In genomic region chr20:34516874-34517542, GRCh38 we compare ENCODE assay signal across 8 cellular contexts. TPM values are rescaled to one million over a fixed set of nuclear protein-coding genes. Genes with fewer than 3 reads are reported as not detected.
DNase-seq lines count a peak whose midpoint lies in the region; ATAC-seq and TF ChIP-seq lines count a peak whose summit lies in the region.

No MANE protein-coding gene starts in this region.

- DNase-seq in SW 1271 (lab: John Stamatoyannopoulos, UW) (peak; percentile 73 to 90), dorsolateral prefrontal cortex (peak in 6 of 10 donors; percentile 30 to 72 (median 54)), pons (ENCODE audit: low spot score) (no peak), NCI-H510A treated with DMSO at 0.1 percent for 48 hours (lab: John Stamatoyannopoulos, UW) (no peak)

- ATAC-seq in HG03095 (IDR thresholded peaks at IDR 0.05; ENCODE audit: unreplicated experiment): peak; percentile 12

- H3K4me3 ChIP-seq in GM12875 (ENCODE audit: low read depth, low read length) (peak overlapping the region; percentile 66), dorsolateral prefrontal cortex (peak overlapping the region; percentile 69 to 99 (median 89)), mesodermal cell (ENCODE audit: extremely low read depth, insufficient read depth, low read length, poor library complexity, severe bottlenecking) (peak overlapping the region; percentile 84)

- 0 to 2% methylated on average over 8 to 9 of the region's 12 CpGs for WGBS in mesodermal cell (ENCODE audit: insufficient coverage in 2 of 2), 2 experiments

- H3K36me3 ChIP-seq in mesodermal cell (ENCODE audit: control insufficient read depth, insufficient read depth, low read length): peaks cover 49% of the 10 kb centered on the region

- H3K27ac ChIP-seq in dorsolateral prefrontal cortex (peak overlapping the region; percentile 68 to 99 (median 98)), mesodermal cell (ENCODE audit: low read depth, low read length, severe bottlenecking) (peak overlapping the region; percentile 93), temporal lobe (ENCODE audit: low read depth, low read length) (peak overlapping the region; percentile 92)

- no peak for TF ChIP-seq CTCF in GM12875 (IDR thresholded peaks at IDR 0.05; ENCODE audit: borderline replicate concordance, insufficient read depth, low read depth, low read length)
- no peak for TF ChIP-seq CTCF in dorsolateral prefrontal cortex (IDR thresholded peaks at IDR 0.05 in 54 of 56, conservative IDR thresholded peaks at IDR 0.05 in 2 of 56; ENCODE audit: low read depth in 1 of 56, partially characterized antibody in 56 of 56)

- intact Hi-C loops in dorsolateral prefrontal cortex (cut with DNase I): loop anchor here in 1 of 2 donors (2.0 to 5.0 kb wide), 2 partner anchors 155 to 214 kb away; partner anchors contain the start of genes AHCY and ITCH

- peaks cover 7% of the 10 kb centered on the region for H3K4me1 ChIP-seq in mesodermal cell (ENCODE audit: control insufficient read depth, insufficient read depth, low read length, poor library complexity, severe bottlenecking)

- H3K9me3 ChIP-seq in mesodermal cell (ENCODE audit: control insufficient read depth, low read length): no peaks in the 10 kb centered on the region

- no peaks in the 10 kb centered on the region for H3K27me3 ChIP-seq in dorsolateral prefrontal cortex

RNA-seq across cellular contexts. Expression of gene DYNLRB1, which starts 0.8 kb away (rescaled TPM):
- total RNA-seq in dorsolateral prefrontal cortex: 100 to 1,000 TPM; 153 to 387 (median 261) TPM
- 234 TPM for polyA plus RNA-seq in mesodermal cell (2013, experiment 1 of 2)
- polyA plus RNA-seq in mesodermal cell (2013, experiment 2 of 2): 218 TPM
- total RNA-seq in temporal lobe: 28.0 TPM

RNA-seq across cellular contexts. Expression of gene MAP1LC3A, which starts 41.5 kb away (rescaled TPM):
- total RNA-seq in dorsolateral prefrontal cortex (100 to 1,000 TPM in 118 of 120 experiments, 10 to 100 TPM in 2; 86.9 to 270 (median 160) TPM), temporal lobe (49.2 TPM)
- polyA plus RNA-seq in mesodermal cell (2013, experiment 1 of 2): 51.3 TPM
- polyA plus RNA-seq in mesodermal cell (2013, experiment 2 of 2): 41.9 TPM

Comparison
In these comparisons a context has a peak if more than half of its experiments do, and no peak if none do; other contexts are left out.
1. DNase-seq: peak in SW 1271 (2 of 2) and dorsolateral prefrontal cortex (6 of 10); none in pons (single experiment) and NCI-H510A treated with DMSO at 0.1 percent for 48 hours (single experiment).
2. Peak in every context shown above with its lines, with median percentiles within 50 percentile points of each other: H3K4me3 ChIP-seq and H3K27ac ChIP-seq.